Comparison of ENCODE assay signal across 8 cellular contexts in genomic region chr4:183407128-183407585, GRCh38. TPM values are rescaled to one million over a fixed set of nuclear protein-coding genes. Genes with fewer than 3 reads are reported as not detected.
DNase-seq lines count a peak whose midpoint lies in the region; ATAC-seq and TF ChIP-seq lines count a peak whose summit lies in the region.

No MANE protein-coding gene starts in this region.

- peak; percentile 98 for TF ChIP-seq CTCF in OCI-LY3 (IDR thresholded peaks at IDR 0.05; ENCODE audit: low read depth, low read length)

- H3K9me3 ChIP-seq in HUES48 (ENCODE audit: control insufficient read depth, insufficient read depth, low read length) = no peaks in the 10 kb centered on the region
- H3K9me3 ChIP-seq in OCI-LY3 (ENCODE audit: insufficient read depth, low read length) = no peaks in the 10 kb centered on the region
- H3K9me3 ChIP-seq in muscle layer of colon (ENCODE audit: low read length) = no peaks in the 10 kb centered on the region

- peak overlapping the region; percentile 79 for H2AFZ ChIP-seq in OCI-LY3 (ENCODE audit: low read depth, low read length)

- H3K79me2 ChIP-seq in OCI-LY3 (ENCODE audit: low read length) = no peaks in the 10 kb centered on the region

- peak overlapping the region; percentile 69 for H3K27ac ChIP-seq in HUES48 (ENCODE audit: low read depth, low read length)
- H3K27ac ChIP-seq in OCI-LY3 (ENCODE audit: low read length) = peak overlapping the region; percentile 12; the same call in 1 of the 2 replicates
- H3K27ac ChIP-seq in muscle layer of colon (ENCODE audit: low read depth, low read length) = peak overlapping the region; percentile 49

- peak overlapping the region; percentile 63 for H3K4me2 ChIP-seq in OCI-LY3 (ENCODE audit: low read length)

- H3K4me3 ChIP-seq in HUES48 (ENCODE audit: low read depth, low read length) = peak overlapping the region; percentile 68
- peak overlapping the region; percentile 74 for H3K4me3 ChIP-seq in OCI-LY3 (ENCODE audit: low read length)
- peak overlapping the region; percentile 44 to 73 for H3K4me3 ChIP-seq in muscle layer of colon (ENCODE audit: low read depth in 1 of 2, low read length in 2 of 2)

- no peaks in the 10 kb centered on the region for H3K27me3 ChIP-seq in HUES48 (ENCODE audit: control insufficient read depth, insufficient read depth, low read length)
- H3K27me3 ChIP-seq in OCI-LY3 (ENCODE audit: low read depth, low read length) = no peaks in the 10 kb centered on the region
- no peaks in the 10 kb centered on the region for H3K27me3 ChIP-seq in muscle layer of colon (ENCODE audit: control insufficient read depth in 1 of 2, insufficient read depth in 2 of 2, low read length in 2 of 2)

- H4K20me1 ChIP-seq in OCI-LY3 (ENCODE audit: insufficient read depth, low read length) = no peaks in the 10 kb centered on the region

- no peaks in the 10 kb centered on the region for H3K36me3 ChIP-seq in HUES48 (ENCODE audit: control insufficient read depth, insufficient read depth, low read length)
- H3K36me3 ChIP-seq in OCI-LY3 (replicated peaks; ENCODE audit: low read depth, low read length) = no peaks in the 10 kb centered on the region
- H3K36me3 ChIP-seq in muscle layer of colon (ENCODE audit: insufficient read depth, low read length) = no peaks in the 10 kb centered on the region

- ATAC-seq in GM21447 (IDR thresholded peaks at IDR 0.05; ENCODE audit: unreplicated experiment) = peak; percentile 90
- ATAC-seq in esophagus mucosa = peak; percentile 73

- H3K9ac ChIP-seq in HUES48 (ENCODE audit: low read depth, low read length) = peak overlapping the region; percentile 82
- peak overlapping the region; percentile 70 for H3K9ac ChIP-seq in OCI-LY3 (ENCODE audit: low read length)
- peak overlapping the region; percentile 56 for H3K9ac ChIP-seq in muscle layer of colon (ENCODE audit: low read length)

- DNase-seq in DMS 273 (lab: John Stamatoyannopoulos, UW; ENCODE audit: unreplicated experiment) (peak; percentile 89), activated T-cell treated with anti-CD3 and anti-CD28 coated beads for 48 hours (ENCODE audit: low read depth) (peak; percentile 92)
- DNase-seq in stimulated activated CD8-positive, alpha-beta memory T cell treated with anti-CD3 and anti-CD28 coated beads, Interleukin-7, amount 100 ng/mL, for 4 hours (ENCODE audit: low read depth in 2 of 2) = peak; percentile 72 to 82

- no peaks in the 10 kb centered on the region; the same call in 1 of the 2 replicates for H3K4me1 ChIP-seq in HUES48 (ENCODE audit: control insufficient read depth, insufficient read depth, low read length)
- H3K4me1 ChIP-seq in OCI-LY3 (ENCODE audit: low read length) = peaks cover 27% of the 10 kb centered on the region
- no peaks in the 10 kb centered on the region for H3K4me1 ChIP-seq in muscle layer of colon (ENCODE audit: insufficient read depth, low read length)

RNA-seq across cellular contexts. Expression of gene CDKN2AIP, which starts 37.3 kb away (rescaled TPM):
- total RNA-seq in esophagus mucosa = 17.8 TPM

Comparison
In these comparisons a context has a peak if more than half of its experiments do, and no peak if none do; other contexts are left out.
1. Peak in every context shown above with its lines: DNase-seq, ATAC-seq, H3K4me3 ChIP-seq and H3K27ac ChIP-seq.
2. H3K27ac ChIP-seq: peak in every context shown above with its lines; median percentile 69 in HUES48; 49 in muscle layer of colon; 12 in OCI-LY3.